ENCODE assay signal across 24 cellular contexts in genomic region chr21:33217168-33217567, GRCh38. TPM values are rescaled to one million over a fixed set of nuclear protein-coding genes. Genes with fewer than 3 reads are reported as not detected.
DNase-seq lines count a peak whose midpoint lies in the region; ATAC-seq and TF ChIP-seq lines count a peak whose summit lies in the region.
"Had no signal": no experiment of that assay in that cellular context is flagged by ENCODE, and none has a peak within 500 bp of the region (broad histone marks: within the 10 kb centered on the region; RNA-seq: fewer than 3 reads in every experiment).

No MANE protein-coding gene starts in this region.

- no peaks in the 10 kb centered on the region for H3K27me3 Mint-ChIP-seq in CD14-positive monocyte (ENCODE audit: low read depth in 3 of 3)
- no peaks in the 10 kb centered on the region for H3K27me3 Mint-ChIP-seq in activated B cell treated with CpG ODN at 0.5 μM for 24 hours
- H3K27me3 Mint-ChIP-seq in naive thymus-derived CD4-positive, alpha-beta T cell: no peaks in the 10 kb centered on the region
- H3K27me3 Mint-ChIP-seq in activated T-cell treated with anti-CD3 and anti-CD28 coated beads, Interleukin-2, amount 50 U/mL, for 72 hours (ENCODE audit: low read depth): no peaks in the 10 kb centered on the region
- H3K27me3 Mint-ChIP-seq: activated naive CD4-positive, alpha-beta T cell treated with anti-CD3 and anti-CD28 coated beads, Interleukin-2, amount 10 ng/mL, durations not matched to agents 7 days and 5 days had no signal

- H3K36me3 ChIP-seq in HUES6 (ENCODE audit: control insufficient read depth, insufficient read depth, low read length) (no peaks in the 10 kb centered on the region), vagina (no peaks in the 10 kb centered on the region)
- H3K36me3 ChIP-seq in naive thymus-derived CD4-positive, alpha-beta T cell (ENCODE audit: control insufficient read depth in 2 of 3, insufficient read depth in 3 of 3, low read length in 3 of 3): no peaks in the 10 kb centered on the region
- H3K36me3 ChIP-seq: colonic mucosa, gastroesophageal sphincter had no signal

- H3K27ac Mint-ChIP-seq in CD14-positive monocyte: peak overlapping the region; percentile 98 to 100 (median 99)
- H3K27ac Mint-ChIP-seq in activated B cell treated with CpG ODN at 0.5 μM for 24 hours: peak overlapping the region; percentile 84
- peak overlapping the region in 7 of 9 donors; percentile 61 to 97 (median 91) for H3K27ac Mint-ChIP-seq in naive thymus-derived CD4-positive, alpha-beta T cell
- no peak overlapping the region for H3K27ac Mint-ChIP-seq in activated T-cell treated with anti-CD3 and anti-CD28 coated beads, Interleukin-2, amount 50 U/mL, for 72 hours

- H3K27ac ChIP-seq in HUES6 (ENCODE audit: low read depth, low read length) (no peak overlapping the region), vagina (no peak overlapping the region)
- no peak overlapping the region for H3K27ac ChIP-seq in naive thymus-derived CD4-positive, alpha-beta T cell (ENCODE audit: low read depth, low read length)
- H3K27ac ChIP-seq: RWPE1, SK-N-MC had no signal

- no peak for DNase-seq in CD14-positive monocyte (ENCODE audit: low spot score)
- no peak for DNase-seq in activated B cell treated with CpG ODN at 0.5 μM for 24 hours
- no peak for DNase-seq in naive thymus-derived CD4-positive, alpha-beta T cell
- DNase-seq in vagina (ENCODE audit: extremely low spot score in 2 of 2): no peak
- DNase-seq in HT-29 (ENCODE audit: low spot score): no peak
- DNase-seq in activated T-cell treated with anti-CD3 and anti-CD28 coated beads, Interleukin-2, amount 50 U/mL, for 72 hours: no peak
- DNase-seq: ACHN; activated CD4-positive, alpha-beta T cell treated with anti-CD3 and anti-CD28 coated beads for 4 hours; activated naive CD4-positive, alpha-beta T cell treated with anti-CD3 and anti-CD28 coated beads, Interleukin-2, amount 10 ng/mL, durations not matched to agents 7 days and 5 days; C1 segment of cervical spinal cord; colonic mucosa; EL; KBM-7; mucosa of descending colon; MV-4-11; NCI-H2171; NCI-H510A treated with DMSO at 0.1 percent for 48 hours; psoas muscle; substantia nigra had no signal

- ATAC-seq in activated B cell treated with CpG ODN at 0.5 μM for 24 hours (ENCODE audit: low read depth) (no peak), HG03175 (IDR thresholded peaks at IDR 0.05; ENCODE audit: unreplicated experiment) (no peak)
- no peak for ATAC-seq in naive thymus-derived CD4-positive, alpha-beta T cell
- ATAC-seq in activated T-cell treated with anti-CD3 and anti-CD28 coated beads, Interleukin-2, amount 50 U/mL, for 72 hours (replicated peaks in 1 of 2): no peak
- ATAC-seq: gastroesophageal sphincter, mucosa of descending colon had no signal

- H3K4me3 ChIP-seq in HUES6 (ENCODE audit: low read depth, low read length) (no peak overlapping the region), vagina (no peak overlapping the region)
- no peak overlapping the region for H3K4me3 ChIP-seq in naive thymus-derived CD4-positive, alpha-beta T cell (ENCODE audit: low read length)
- H3K4me3 ChIP-seq: colonic mucosa, gastroesophageal sphincter, mucosa of descending colon, psoas muscle, SK-N-MC had no signal

- intact Hi-C loops in CD14-positive monocyte (cut with micrococcal nuclease) (no loop called here), activated B cell treated with CpG ODN at 0.5 μM for 24 hours (cut with micrococcal nuclease) (no loop called here), vagina (cut with DNase I) (no loop called here)
- intact Hi-C loops in naive thymus-derived CD4-positive, alpha-beta T cell (cut with micrococcal nuclease): no loop called here

- no peak for TF ChIP-seq POLR2A in vagina (IDR thresholded peaks at IDR 0.05)

- peaks cover 65% of the 10 kb centered on the region for H3K4me1 Mint-ChIP-seq in CD14-positive monocyte
- peaks cover 64% of the 10 kb centered on the region for H3K4me1 Mint-ChIP-seq in activated B cell treated with CpG ODN at 0.5 μM for 24 hours
- H3K4me1 Mint-ChIP-seq in naive thymus-derived CD4-positive, alpha-beta T cell: peaks cover 65 to 90% (median 84%) of the 10 kb centered on the region in 7 donors
- peaks cover 80% of the 10 kb centered on the region for H3K4me1 Mint-ChIP-seq in activated T-cell treated with anti-CD3 and anti-CD28 coated beads, Interleukin-2, amount 50 U/mL, for 72 hours (ENCODE audit: low read depth)

- H3K9me3 ChIP-seq in HUES6 (ENCODE audit: control insufficient read depth, insufficient read depth, low read depth, low read length) (no peaks in the 10 kb centered on the region), vagina (no peaks in the 10 kb centered on the region)
- no peaks in the 10 kb centered on the region for H3K9me3 ChIP-seq in naive thymus-derived CD4-positive, alpha-beta T cell (ENCODE audit: control insufficient read depth in 2 of 3, low read length in 3 of 3)
- H3K9me3 ChIP-seq: colonic mucosa, mucosa of descending colon had no signal

- H3K9me3 Mint-ChIP-seq in CD14-positive monocyte: peaks cover 0 to 6% (median 2%) of the 10 kb centered on the region in 7 donors
- peaks cover 2% of the 10 kb centered on the region for H3K9me3 Mint-ChIP-seq in activated B cell treated with CpG ODN at 0.5 μM for 24 hours
- peaks cover 0 to 31% (median 6%) of the 10 kb centered on the region in 11 donors for H3K9me3 Mint-ChIP-seq in naive thymus-derived CD4-positive, alpha-beta T cell
- H3K9me3 Mint-ChIP-seq in activated T-cell treated with anti-CD3 and anti-CD28 coated beads, Interleukin-2, amount 50 U/mL, for 72 hours: peaks cover 0 to 7% of the 10 kb centered on the region in 2 donors

- H3K4me1 ChIP-seq in HUES6 (ENCODE audit: control insufficient read depth, insufficient read depth, low read length): peaks cover 19% of the 10 kb centered on the region
- peaks cover 30 to 66% of the 10 kb centered on the region in 2 donors for H3K4me1 ChIP-seq in naive thymus-derived CD4-positive, alpha-beta T cell (ENCODE audit: control insufficient read depth in 2 of 2, insufficient read depth in 2 of 2, low read length in 2 of 2)
- peaks cover 3% of the 10 kb centered on the region for H3K4me1 ChIP-seq in vagina
- H3K4me1 ChIP-seq: colonic mucosa, psoas muscle had no signal

- H3K36me3 Mint-ChIP-seq in CD14-positive monocyte (peaks cover 4 to 14% of the 10 kb centered on the region in 2 donors), activated B cell treated with CpG ODN at 0.5 μM for 24 hours (ENCODE audit: low read depth) (no peaks in the 10 kb centered on the region)
- H3K36me3 Mint-ChIP-seq in naive thymus-derived CD4-positive, alpha-beta T cell: peaks cover 3 to 55% (median 8%) of the 10 kb centered on the region in 5 donors
- H3K36me3 Mint-ChIP-seq in activated T-cell treated with anti-CD3 and anti-CD28 coated beads, Interleukin-2, amount 50 U/mL, for 72 hours (ENCODE audit: insufficient read depth in 2 of 2): peaks cover 2 to 12% of the 10 kb centered on the region in 2 donors

- peak overlapping the region; percentile 15 for H3K9ac ChIP-seq in HUES6 (ENCODE audit: low read length)

- POLR2A ChIA-PET in activated B cell treated with CpG ODN at 0.5 μM for 24 hours (lab: Charles Lee): interaction anchor here (0.6 to 1.0 kb wide), 4 partner anchors 40 to 446 kb away, joined by 3 to 8 read pairs (median 5); partner anchors contain the start of gene PAXBP1
- POLR2A ChIA-PET in naive thymus-derived CD4-positive, alpha-beta T cell (lab: Charles Lee): interaction anchor here (0.6 to 1.9 kb wide), 4 partner anchors 49 to 299 kb away, joined by 3 to 6 read pairs (median 4); partner anchors contain the start of gene IL10RB

- TF ChIP-seq CTCF in CD14-positive monocyte (IDR thresholded peaks at IDR 0.05) (no peak), activated B cell treated with CpG ODN at 0.5 μM for 24 hours (IDR thresholded peaks at IDR 0.05) (no peak), vagina (IDR thresholded peaks at IDR 0.05) (no peak)

- H3K4me3 Mint-ChIP-seq in CD14-positive monocyte (no peak overlapping the region), activated B cell treated with CpG ODN at 0.5 μM for 24 hours (no peak overlapping the region)
- peak overlapping the region in 2 of 10 donors; percentile 79 to 87 for H3K4me3 Mint-ChIP-seq in naive thymus-derived CD4-positive, alpha-beta T cell
- H3K4me3 Mint-ChIP-seq in activated T-cell treated with anti-CD3 and anti-CD28 coated beads, Interleukin-2, amount 50 U/mL, for 72 hours: no peak overlapping the region
- H3K4me3 Mint-ChIP-seq: activated naive CD4-positive, alpha-beta T cell treated with anti-CD3 and anti-CD28 coated beads, Interleukin-2, amount 10 ng/mL, durations not matched to agents 7 days and 5 days had no signal

- no peaks in the 10 kb centered on the region for H3K27me3 ChIP-seq in HUES6 (ENCODE audit: control insufficient read depth, insufficient read depth, low read length)
- H3K27me3 ChIP-seq in naive thymus-derived CD4-positive, alpha-beta T cell (ENCODE audit: control insufficient read depth in 2 of 2, insufficient read depth in 2 of 2, low read length in 2 of 2): no peaks in the 10 kb centered on the region
- no peaks in the 10 kb centered on the region for H3K27me3 ChIP-seq in vagina
- H3K27me3 ChIP-seq: colonic mucosa had no signal

- CTCF ChIA-PET in activated B cell treated with CpG ODN at 0.5 μM for 24 hours (lab: Charles Lee): interaction anchor here (0.7 kb wide), 1 partner anchor 13 kb away, joined by 6 read pairs; no protein-coding TSS in a partner anchor
- CTCF ChIA-PET in naive thymus-derived CD4-positive, alpha-beta T cell (lab: Charles Lee): interaction anchor here (0.6 to 0.9 kb wide), 3 partner anchors 22 to 558 kb away, joined by 3 to 5 read pairs (median 3); no protein-coding TSS in a partner anchor

RNA-seq across cellular contexts. Expression of gene IFNAR2, which starts 12.6 kb away (rescaled TPM):
- 10 to 100 TPM; 47.7 to 79.8 TPM for polyA plus RNA-seq in CD14-positive monocyte
- total RNA-seq in activated B cell treated with CpG ODN at 0.5 μM for 24 hours: 24.9 and 29.2 TPM in 2 replicates
- total RNA-seq in naive thymus-derived CD4-positive, alpha-beta T cell: 10 to 100 TPM; 44.9 to 85.8 (median 60.8) TPM
- 10 to 100 TPM; 77.3 to 90.2 TPM for polyA plus RNA-seq in naive thymus-derived CD4-positive, alpha-beta T cell
- total RNA-seq in vagina: 9.3 TPM
- 1.2 and 1.6 TPM in 2 replicates for total RNA-seq in HT-29 (2014; rRNA removed; shearing (Covaris generic))
- total RNA-seq in activated T-cell treated with anti-CD3 and anti-CD28 coated beads, Interleukin-2, amount 50 U/mL, for 72 hours: 10 to 100 TPM; 30.5 to 30.7 TPM

RNA-seq across cellular contexts. Expression of gene IL10RB, which starts 49.0 kb away (rescaled TPM):
- 100 to 1,000 TPM; 212 to 225 TPM for polyA plus RNA-seq in CD14-positive monocyte
- total RNA-seq in activated B cell treated with CpG ODN at 0.5 μM for 24 hours: 36.7 and 37.9 TPM in 2 replicates
- 10 to 100 TPM; 17.6 to 35.0 (median 27.2) TPM for total RNA-seq in naive thymus-derived CD4-positive, alpha-beta T cell
- polyA plus RNA-seq in naive thymus-derived CD4-positive, alpha-beta T cell: 10 to 100 TPM; 47.2 to 51.4 TPM
- 31.7 TPM for total RNA-seq in vagina
- total RNA-seq in HT-29 (2014; rRNA removed; shearing (Covaris generic)): 10.3 and 13.4 TPM in 2 replicates
- total RNA-seq in activated T-cell treated with anti-CD3 and anti-CD28 coated beads, Interleukin-2, amount 50 U/mL, for 72 hours: 10 to 100 TPM; 36.4 to 44.0 TPM
